In genomic region chr10:105188737-105189463, GRCh38 we compare ENCODE assay signal across 15 cellular contexts.
A peak's percentile ranks its signal among the peaks of the same experiment; 100 is the strongest.
DNase-seq lines count a peak whose midpoint lies in the region; ATAC-seq and TF ChIP-seq lines count a peak whose summit lies in the region.
"Had no signal": no experiment of that assay in that cellular context is flagged by ENCODE, and none has a peak within 500 bp of the region (broad histone marks: within the 10 kb centered on the region; RNA-seq: fewer than 3 reads in every experiment).

No MANE protein-coding gene starts in this region.

- peaks cover 24% of the 10 kb centered on the region for H3K4me1 ChIP-seq in SJCRH30
- H3K4me1 ChIP-seq: transverse colon had no signal

- no peak for TF ChIP-seq CTCF in fibroblast of the aortic adventitia (IDR thresholded peaks at IDR 0.05; ENCODE audit: insufficient read depth, low read length)

- H3K36me3 ChIP-seq in SJCRH30, result no peaks in the 10 kb centered on the region
- H3K36me3 ChIP-seq: transverse colon had no signal

- H3K27ac ChIP-seq in SJCRH30, result no peak overlapping the region
- H3K27ac ChIP-seq: transverse colon had no signal

- H3K27me3 ChIP-seq in SJCRH30, result no peaks in the 10 kb centered on the region
- H3K27me3 ChIP-seq: transverse colon had no signal

- ATAC-seq in GM18519 (IDR thresholded peaks at IDR 0.05; ENCODE audit: low FRiP score, unreplicated experiment), result no peak
- ATAC-seq: WTC11 had no signal

- H3K4me3 ChIP-seq in SJCRH30, result no peak overlapping the region
- H3K4me3 ChIP-seq in fibroblast of the aortic adventitia (ENCODE audit: low read depth, low read length), result no peak overlapping the region
- H3K4me3 ChIP-seq: transverse colon had no signal

- no peaks in the 10 kb centered on the region for H3K9me3 ChIP-seq in SJCRH30 (replicated peaks)
- H3K9me3 ChIP-seq: transverse colon had no signal

- DNase-seq in HS-27A (ENCODE audit: low read depth), result peak; percentile 22
- DNase-seq in SJCRH30, result peak; percentile 26 to 52
- peak; percentile 46 for DNase-seq in fibroblast of the aortic adventitia (ENCODE audit: low read depth)
- DNase-seq in renal cortical epithelial cell (ENCODE audit: low read depth), result peak; percentile 99
- DNase-seq in LoVo (ENCODE audit: low spot score), result no peak
- no peak for DNase-seq in 8988T
- DNase-seq: activated CD8-positive, alpha-beta memory T cell treated with anti-CD3 and anti-CD28 coated beads, Interleukin-2, amount 50 U/mL, for 4 hours; activated naive CD4-positive, alpha-beta T cell treated with anti-CD3 and anti-CD28 coated beads, Interleukin-2, amount 10 ng/mL, durations not matched to agents 7 days and 5 days; MV-4-11; NCI-H2227 treated with DMSO at 0.1 percent for 48 hours; nephron progenitor cell; stimulated activated CD4-positive, alpha-beta T cell treated with anti-CD3 and anti-CD28 coated beads, Interleukin-4, amount 100 ng/mL, for 4 hours; transverse colon had no signal

Comparison
In these comparisons a context has a peak if more than half of its experiments do, and no peak if none do; other contexts are left out.
1. DNase-seq: peak in HS-27A (single experiment), SJCRH30 (2 of 2), fibroblast of the aortic adventitia (single experiment) and renal cortical epithelial cell (single experiment); none in LoVo (single experiment) and 8988T (single experiment).